1 cellular context compared by ENCODE assay signal in the genomic region with DNA sequence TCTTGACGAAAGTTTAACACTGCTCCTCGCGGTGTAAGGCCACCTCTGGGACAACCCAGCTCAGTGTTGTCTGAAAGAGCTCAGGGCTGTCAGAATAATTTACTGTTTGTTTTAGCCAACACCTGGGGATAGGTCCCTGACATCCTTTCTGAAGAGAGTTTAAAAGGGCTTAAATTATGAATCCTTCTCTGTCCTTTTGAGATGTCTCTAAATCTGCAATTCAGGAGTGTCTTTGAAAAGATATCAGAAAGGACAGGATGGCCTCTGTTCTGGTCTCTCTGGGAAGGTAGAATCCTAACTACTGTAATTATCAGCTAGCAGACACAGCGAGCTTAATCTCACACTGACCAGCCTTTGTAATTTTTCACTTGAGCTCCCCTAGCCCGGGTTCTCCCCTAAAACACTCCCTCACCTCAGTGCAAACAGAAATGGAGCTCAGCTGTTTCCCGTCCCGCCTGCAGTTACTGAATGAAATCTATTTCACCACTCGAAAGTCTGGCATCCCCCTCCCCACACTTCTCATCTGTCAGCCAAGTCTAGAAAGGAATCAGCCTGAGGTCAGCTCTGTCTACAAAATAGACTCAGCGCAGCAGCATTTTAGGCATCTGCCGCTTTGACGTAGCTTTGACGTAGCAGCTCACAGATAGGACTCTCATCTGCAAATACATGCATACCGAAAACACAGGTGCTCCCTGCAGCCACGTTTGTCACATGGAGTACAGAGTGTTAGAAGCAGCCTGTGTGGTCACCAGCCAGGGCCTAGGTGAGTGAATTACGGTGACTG.
TF ChIP-seq lines count a peak whose summit lies in the region.

No MANE protein-coding gene starts in this region.

TF ChIP-seq in K562, 482 proteins besides CTCF, POLR2A, EP300 and RAD21 (continued from another document and continues in another):
- TF ChIP-seq, protein P1, sequence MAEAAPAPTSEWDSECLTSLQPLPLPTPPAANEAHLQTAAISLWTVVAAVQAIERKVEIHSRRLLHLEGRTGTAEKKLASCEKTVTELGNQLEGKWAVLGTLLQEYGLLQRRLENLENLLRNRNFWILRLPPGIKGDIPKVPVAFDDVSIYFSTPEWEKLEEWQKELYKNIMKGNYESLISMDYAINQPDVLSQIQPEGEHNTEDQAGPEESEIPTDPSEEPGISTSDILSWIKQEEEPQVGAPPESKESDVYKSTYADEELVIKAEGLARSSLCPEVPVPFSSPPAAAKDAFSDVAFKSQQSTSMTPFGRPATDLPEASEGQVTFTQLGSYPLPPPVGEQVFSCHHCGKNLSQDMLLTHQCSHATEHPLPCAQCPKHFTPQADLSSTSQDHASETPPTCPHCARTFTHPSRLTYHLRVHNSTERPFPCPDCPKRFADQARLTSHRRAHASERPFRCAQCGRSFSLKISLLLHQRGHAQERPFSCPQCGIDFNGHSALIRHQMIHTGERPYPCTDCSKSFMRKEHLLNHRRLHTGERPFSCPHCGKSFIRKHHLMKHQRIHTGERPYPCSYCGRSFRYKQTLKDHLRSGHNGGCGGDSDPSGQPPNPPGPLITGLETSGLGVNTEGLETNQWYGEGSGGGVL (CRISPR knock-in tag; IDR thresholded peaks at IDR 0.05), result no peak
- TF ChIP-seq, protein P2, sequence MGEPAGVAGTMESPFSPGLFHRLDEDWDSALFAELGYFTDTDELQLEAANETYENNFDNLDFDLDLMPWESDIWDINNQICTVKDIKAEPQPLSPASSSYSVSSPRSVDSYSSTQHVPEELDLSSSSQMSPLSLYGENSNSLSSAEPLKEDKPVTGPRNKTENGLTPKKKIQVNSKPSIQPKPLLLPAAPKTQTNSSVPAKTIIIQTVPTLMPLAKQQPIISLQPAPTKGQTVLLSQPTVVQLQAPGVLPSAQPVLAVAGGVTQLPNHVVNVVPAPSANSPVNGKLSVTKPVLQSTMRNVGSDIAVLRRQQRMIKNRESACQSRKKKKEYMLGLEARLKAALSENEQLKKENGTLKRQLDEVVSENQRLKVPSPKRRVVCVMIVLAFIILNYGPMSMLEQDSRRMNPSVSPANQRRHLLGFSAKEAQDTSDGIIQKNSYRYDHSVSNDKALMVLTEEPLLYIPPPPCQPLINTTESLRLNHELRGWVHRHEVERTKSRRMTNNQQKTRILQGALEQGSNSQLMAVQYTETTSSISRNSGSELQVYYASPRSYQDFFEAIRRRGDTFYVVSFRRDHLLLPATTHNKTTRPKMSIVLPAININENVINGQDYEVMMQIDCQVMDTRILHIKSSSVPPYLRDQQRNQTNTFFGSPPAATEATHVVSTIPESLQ (CRISPR knock-in tag; IDR thresholded peaks at IDR 0.05), result peak; percentile 7; the same call in 1 of the 2 replicates
- TF ChIP-seq, protein P3, sequence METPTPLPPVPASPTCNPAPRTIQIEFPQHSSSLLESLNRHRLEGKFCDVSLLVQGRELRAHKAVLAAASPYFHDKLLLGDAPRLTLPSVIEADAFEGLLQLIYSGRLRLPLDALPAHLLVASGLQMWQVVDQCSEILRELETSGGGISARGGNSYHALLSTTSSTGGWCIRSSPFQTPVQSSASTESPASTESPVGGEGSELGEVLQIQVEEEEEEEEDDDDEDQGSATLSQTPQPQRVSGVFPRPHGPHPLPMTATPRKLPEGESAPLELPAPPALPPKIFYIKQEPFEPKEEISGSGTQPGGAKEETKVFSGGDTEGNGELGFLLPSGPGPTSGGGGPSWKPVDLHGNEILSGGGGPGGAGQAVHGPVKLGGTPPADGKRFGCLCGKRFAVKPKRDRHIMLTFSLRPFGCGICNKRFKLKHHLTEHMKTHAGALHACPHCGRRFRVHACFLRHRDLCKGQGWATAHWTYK (CRISPR knock-in tag; IDR thresholded peaks at IDR 0.05), result peak; percentile 52; the same call in 1 of the 2 replicates
- TF ChIP-seq MTF1 (CRISPR knock-in tag; IDR thresholded peaks at IDR 0.05; ENCODE audit: borderline replicate concordance), result no peak
- peak; percentile 86; the same call in 1 of the 2 replicates for TF ChIP-seq CC2D1A (IDR thresholded peaks at IDR 0.05)
- no peak for TF ChIP-seq ESRRA (IDR thresholded peaks at IDR 0.05; ENCODE audit: borderline replicate concordance, low read depth)
- TF ChIP-seq, protein P4, sequence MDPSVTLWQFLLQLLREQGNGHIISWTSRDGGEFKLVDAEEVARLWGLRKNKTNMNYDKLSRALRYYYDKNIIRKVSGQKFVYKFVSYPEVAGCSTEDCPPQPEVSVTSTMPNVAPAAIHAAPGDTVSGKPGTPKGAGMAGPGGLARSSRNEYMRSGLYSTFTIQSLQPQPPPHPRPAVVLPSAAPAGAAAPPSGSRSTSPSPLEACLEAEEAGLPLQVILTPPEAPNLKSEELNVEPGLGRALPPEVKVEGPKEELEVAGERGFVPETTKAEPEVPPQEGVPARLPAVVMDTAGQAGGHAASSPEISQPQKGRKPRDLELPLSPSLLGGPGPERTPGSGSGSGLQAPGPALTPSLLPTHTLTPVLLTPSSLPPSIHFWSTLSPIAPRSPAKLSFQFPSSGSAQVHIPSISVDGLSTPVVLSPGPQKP (CRISPR knock-in tag; IDR thresholded peaks at IDR 0.05), result no peak
- no peak for TF ChIP-seq ILF3 (IDR thresholded peaks at IDR 0.05; ENCODE audit: borderline replicate concordance)
- TF ChIP-seq, protein P5, sequence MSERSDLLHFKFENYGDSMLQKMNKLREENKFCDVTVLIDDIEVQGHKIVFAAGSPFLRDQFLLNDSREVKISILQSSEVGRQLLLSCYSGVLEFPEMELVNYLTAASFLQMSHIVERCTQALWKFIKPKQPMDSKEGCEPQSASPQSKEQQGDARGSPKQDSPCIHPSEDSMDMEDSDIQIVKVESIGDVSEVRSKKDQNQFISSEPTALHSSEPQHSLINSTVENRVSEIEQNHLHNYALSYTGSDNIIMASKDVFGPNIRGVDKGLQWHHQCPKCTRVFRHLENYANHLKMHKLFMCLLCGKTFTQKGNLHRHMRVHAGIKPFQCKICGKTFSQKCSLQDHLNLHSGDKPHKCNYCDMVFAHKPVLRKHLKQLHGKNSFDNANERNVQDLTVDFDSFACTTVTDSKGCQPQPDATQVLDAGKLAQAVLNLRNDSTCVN (CRISPR knock-in tag; IDR thresholded peaks at IDR 0.05), result 0 out of 2 replicates have a peak, but pooled peaks have one; percentile 24
- 0 out of 2 replicates have a peak, but pooled peaks have one; percentile 23 for TF ChIP-seq NR4A1 (CRISPR knock-in tag; IDR thresholded peaks at IDR 0.05)
- no peak; the same call in 1 of the 2 replicates for TF ChIP-seq NR4A1 (tag; IDR thresholded peaks at IDR 0.05)
- no peak for TF ChIP-seq FOXP1 (CRISPR knock-in tag; IDR thresholded peaks at IDR 0.05)
- TF ChIP-seq SAFB (IDR thresholded peaks at IDR 0.05; ENCODE audit: borderline replicate concordance, low read depth, low read length), result no peak
- no peak for TF ChIP-seq BRCA1 (IDR thresholded peaks at IDR 0.05)
- TF ChIP-seq BRCA1 (CRISPR knock-in tag; IDR thresholded peaks at IDR 0.05), result no peak
- TF ChIP-seq PTRF (tag; IDR thresholded peaks at IDR 0.05), result no peak
- TF ChIP-seq, protein P6, sequence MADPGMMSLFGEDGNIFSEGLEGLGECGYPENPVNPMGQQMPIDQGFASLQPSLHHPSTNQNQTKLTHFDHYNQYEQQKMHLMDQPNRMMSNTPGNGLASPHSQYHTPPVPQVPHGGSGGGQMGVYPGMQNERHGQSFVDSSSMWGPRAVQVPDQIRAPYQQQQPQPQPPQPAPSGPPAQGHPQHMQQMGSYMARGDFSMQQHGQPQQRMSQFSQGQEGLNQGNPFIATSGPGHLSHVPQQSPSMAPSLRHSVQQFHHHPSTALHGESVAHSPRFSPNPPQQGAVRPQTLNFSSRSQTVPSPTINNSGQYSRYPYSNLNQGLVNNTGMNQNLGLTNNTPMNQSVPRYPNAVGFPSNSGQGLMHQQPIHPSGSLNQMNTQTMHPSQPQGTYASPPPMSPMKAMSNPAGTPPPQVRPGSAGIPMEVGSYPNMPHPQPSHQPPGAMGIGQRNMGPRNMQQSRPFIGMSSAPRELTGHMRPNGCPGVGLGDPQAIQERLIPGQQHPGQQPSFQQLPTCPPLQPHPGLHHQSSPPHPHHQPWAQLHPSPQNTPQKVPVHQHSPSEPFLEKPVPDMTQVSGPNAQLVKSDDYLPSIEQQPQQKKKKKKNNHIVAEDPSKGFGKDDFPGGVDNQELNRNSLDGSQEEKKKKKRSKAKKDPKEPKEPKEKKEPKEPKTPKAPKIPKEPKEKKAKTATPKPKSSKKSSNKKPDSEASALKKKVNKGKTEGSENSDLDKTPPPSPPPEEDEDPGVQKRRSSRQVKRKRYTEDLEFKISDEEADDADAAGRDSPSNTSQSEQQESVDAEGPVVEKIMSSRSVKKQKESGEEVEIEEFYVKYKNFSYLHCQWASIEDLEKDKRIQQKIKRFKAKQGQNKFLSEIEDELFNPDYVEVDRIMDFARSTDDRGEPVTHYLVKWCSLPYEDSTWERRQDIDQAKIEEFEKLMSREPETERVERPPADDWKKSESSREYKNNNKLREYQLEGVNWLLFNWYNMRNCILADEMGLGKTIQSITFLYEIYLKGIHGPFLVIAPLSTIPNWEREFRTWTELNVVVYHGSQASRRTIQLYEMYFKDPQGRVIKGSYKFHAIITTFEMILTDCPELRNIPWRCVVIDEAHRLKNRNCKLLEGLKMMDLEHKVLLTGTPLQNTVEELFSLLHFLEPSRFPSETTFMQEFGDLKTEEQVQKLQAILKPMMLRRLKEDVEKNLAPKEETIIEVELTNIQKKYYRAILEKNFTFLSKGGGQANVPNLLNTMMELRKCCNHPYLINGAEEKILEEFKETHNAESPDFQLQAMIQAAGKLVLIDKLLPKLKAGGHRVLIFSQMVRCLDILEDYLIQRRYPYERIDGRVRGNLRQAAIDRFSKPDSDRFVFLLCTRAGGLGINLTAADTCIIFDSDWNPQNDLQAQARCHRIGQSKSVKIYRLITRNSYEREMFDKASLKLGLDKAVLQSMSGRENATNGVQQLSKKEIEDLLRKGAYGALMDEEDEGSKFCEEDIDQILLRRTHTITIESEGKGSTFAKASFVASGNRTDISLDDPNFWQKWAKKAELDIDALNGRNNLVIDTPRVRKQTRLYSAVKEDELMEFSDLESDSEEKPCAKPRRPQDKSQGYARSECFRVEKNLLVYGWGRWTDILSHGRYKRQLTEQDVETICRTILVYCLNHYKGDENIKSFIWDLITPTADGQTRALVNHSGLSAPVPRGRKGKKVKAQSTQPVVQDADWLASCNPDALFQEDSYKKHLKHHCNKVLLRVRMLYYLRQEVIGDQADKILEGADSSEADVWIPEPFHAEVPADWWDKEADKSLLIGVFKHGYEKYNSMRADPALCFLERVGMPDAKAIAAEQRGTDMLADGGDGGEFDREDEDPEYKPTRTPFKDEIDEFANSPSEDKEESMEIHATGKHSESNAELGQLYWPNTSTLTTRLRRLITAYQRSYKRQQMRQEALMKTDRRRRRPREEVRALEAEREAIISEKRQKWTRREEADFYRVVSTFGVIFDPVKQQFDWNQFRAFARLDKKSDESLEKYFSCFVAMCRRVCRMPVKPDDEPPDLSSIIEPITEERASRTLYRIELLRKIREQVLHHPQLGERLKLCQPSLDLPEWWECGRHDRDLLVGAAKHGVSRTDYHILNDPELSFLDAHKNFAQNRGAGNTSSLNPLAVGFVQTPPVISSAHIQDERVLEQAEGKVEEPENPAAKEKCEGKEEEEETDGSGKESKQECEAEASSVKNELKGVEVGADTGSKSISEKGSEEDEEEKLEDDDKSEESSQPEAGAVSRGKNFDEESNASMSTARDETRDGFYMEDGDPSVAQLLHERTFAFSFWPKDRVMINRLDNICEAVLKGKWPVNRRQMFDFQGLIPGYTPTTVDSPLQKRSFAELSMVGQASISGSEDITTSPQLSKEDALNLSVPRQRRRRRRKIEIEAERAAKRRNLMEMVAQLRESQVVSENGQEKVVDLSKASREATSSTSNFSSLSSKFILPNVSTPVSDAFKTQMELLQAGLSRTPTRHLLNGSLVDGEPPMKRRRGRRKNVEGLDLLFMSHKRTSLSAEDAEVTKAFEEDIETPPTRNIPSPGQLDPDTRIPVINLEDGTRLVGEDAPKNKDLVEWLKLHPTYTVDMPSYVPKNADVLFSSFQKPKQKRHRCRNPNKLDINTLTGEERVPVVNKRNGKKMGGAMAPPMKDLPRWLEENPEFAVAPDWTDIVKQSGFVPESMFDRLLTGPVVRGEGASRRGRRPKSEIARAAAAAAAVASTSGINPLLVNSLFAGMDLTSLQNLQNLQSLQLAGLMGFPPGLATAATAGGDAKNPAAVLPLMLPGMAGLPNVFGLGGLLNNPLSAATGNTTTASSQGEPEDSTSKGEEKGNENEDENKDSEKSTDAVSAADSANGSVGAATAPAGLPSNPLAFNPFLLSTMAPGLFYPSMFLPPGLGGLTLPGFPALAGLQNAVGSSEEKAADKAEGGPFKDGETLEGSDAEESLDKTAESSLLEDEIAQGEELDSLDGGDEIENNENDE (IDR thresholded peaks at IDR 0.05; ENCODE audit: low read depth, low read length), result no peak
- TF ChIP-seq, protein P7, sequence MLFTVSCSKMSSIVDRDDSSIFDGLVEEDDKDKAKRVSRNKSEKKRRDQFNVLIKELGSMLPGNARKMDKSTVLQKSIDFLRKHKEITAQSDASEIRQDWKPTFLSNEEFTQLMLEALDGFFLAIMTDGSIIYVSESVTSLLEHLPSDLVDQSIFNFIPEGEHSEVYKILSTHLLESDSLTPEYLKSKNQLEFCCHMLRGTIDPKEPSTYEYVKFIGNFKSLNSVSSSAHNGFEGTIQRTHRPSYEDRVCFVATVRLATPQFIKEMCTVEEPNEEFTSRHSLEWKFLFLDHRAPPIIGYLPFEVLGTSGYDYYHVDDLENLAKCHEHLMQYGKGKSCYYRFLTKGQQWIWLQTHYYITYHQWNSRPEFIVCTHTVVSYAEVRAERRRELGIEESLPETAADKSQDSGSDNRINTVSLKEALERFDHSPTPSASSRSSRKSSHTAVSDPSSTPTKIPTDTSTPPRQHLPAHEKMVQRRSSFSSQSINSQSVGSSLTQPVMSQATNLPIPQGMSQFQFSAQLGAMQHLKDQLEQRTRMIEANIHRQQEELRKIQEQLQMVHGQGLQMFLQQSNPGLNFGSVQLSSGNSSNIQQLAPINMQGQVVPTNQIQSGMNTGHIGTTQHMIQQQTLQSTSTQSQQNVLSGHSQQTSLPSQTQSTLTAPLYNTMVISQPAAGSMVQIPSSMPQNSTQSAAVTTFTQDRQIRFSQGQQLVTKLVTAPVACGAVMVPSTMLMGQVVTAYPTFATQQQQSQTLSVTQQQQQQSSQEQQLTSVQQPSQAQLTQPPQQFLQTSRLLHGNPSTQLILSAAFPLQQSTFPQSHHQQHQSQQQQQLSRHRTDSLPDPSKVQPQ (CRISPR knock-in tag; IDR thresholded peaks at IDR 0.05; ENCODE audit: borderline replicate concordance), result no peak
- TF ChIP-seq EGR1 (conservative IDR thresholded peaks at IDR 0.05), result no peak
- no peak for TF ChIP-seq MCM7 (IDR thresholded peaks at IDR 0.05)
- no peak for TF ChIP-seq ZNF175 (CRISPR knock-in tag; IDR thresholded peaks at IDR 0.05; ENCODE audit: low read depth)
- no peak for TF ChIP-seq ETV1 (tag; conservative IDR thresholded peaks at IDR 0.05; ENCODE audit: low read depth)
